ENCODE assay signal across 23 cellular contexts in the genomic region with DNA sequence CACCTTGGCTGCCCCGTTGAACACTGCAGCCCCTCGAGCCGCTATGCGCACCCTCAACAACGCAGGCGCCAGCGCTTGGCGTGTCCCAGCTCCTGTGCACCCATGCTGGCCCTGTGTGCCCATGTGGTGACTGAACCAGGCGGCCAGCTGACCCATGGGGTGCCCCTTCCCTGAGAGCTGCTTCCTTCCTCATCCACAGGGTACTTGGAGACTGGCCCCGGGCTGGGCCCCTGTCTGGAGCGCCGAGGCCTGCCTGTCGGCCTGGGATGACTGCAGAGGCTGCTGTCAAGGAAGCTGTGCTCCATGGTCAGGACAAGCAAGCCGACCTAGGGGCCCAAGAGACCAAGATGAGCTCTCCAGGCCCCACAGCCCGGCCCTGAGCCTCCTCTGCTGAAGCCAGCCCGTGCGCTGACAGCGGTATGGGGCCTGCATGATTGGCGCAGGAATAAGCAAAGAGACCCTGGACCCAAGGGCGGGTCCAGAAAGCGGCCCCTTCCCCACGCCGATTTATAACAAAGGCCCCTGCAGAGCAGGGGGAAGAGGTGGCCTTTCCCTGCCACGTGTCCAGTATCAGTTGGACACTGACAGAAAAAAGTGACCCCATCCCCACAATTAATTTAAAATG. TPM values are rescaled to one million over a fixed set of nuclear protein-coding genes. Genes with fewer than 3 reads are reported as not detected.
"Had no signal": no experiment of that assay in that cellular context is flagged by ENCODE, and none has a peak within 500 bp of the region (broad histone marks: within the 10 kb centered on the region; RNA-seq: fewer than 3 reads in every experiment).

No MANE protein-coding gene starts in this region.

- H3K27ac Mint-ChIP-seq: activated naive CD4-positive, alpha-beta T cell treated with anti-CD3 and anti-CD28 coated beads, Interleukin-2, amount 10 ng/mL, durations not matched to agents 7 days and 5 days; activated naive CD8-positive, alpha-beta T cell treated with anti-CD3 and anti-CD28 coated beads, Interleukin-2, amount 50 U/mL, for 24 hours; immature natural killer cell; naive thymus-derived CD4-positive, alpha-beta T cell had no signal

- H3K9me3 ChIP-seq: breast epithelium, gastrocnemius medialis, heart left ventricle, pancreas, tibial nerve had no signal

- H3K4me1 ChIP-seq: breast epithelium, pancreas had no signal

- H3K9me3 Mint-ChIP-seq: activated naive CD4-positive, alpha-beta T cell treated with anti-CD3 and anti-CD28 coated beads, Interleukin-2, amount 10 ng/mL, durations not matched to agents 7 days and 5 days; activated naive CD8-positive, alpha-beta T cell treated with anti-CD3 and anti-CD28 coated beads, Interleukin-2, amount 50 U/mL, for 24 hours; immature natural killer cell; naive thymus-derived CD4-positive, alpha-beta T cell had no signal

- ATAC-seq: activated naive CD8-positive, alpha-beta T cell treated with anti-CD3 and anti-CD28 coated beads, Interleukin-2, amount 50 U/mL, for 24 hours; esophagus mucosa; gastrocnemius medialis; naive thymus-derived CD4-positive, alpha-beta T cell had no signal

- H3K4me3 Mint-ChIP-seq: activated naive CD4-positive, alpha-beta T cell treated with anti-CD3 and anti-CD28 coated beads, Interleukin-2, amount 10 ng/mL, durations not matched to agents 7 days and 5 days; activated naive CD8-positive, alpha-beta T cell treated with anti-CD3 and anti-CD28 coated beads, Interleukin-2, amount 50 U/mL, for 24 hours; immature natural killer cell; naive thymus-derived CD4-positive, alpha-beta T cell had no signal

- H3K36me3 ChIP-seq: breast epithelium, gastrocnemius medialis, heart left ventricle, pancreas, tibial nerve, WERI-Rb-1 had no signal

- H3K4me1 Mint-ChIP-seq: activated naive CD4-positive, alpha-beta T cell treated with anti-CD3 and anti-CD28 coated beads, Interleukin-2, amount 10 ng/mL, durations not matched to agents 7 days and 5 days; activated naive CD8-positive, alpha-beta T cell treated with anti-CD3 and anti-CD28 coated beads, Interleukin-2, amount 50 U/mL, for 24 hours; immature natural killer cell had no signal

- DNase-seq: activated CD4-positive, alpha-beta T cell treated with anti-CD3 and anti-CD28 coated beads for 1 hour; activated CD8-positive, alpha-beta memory T cell treated with anti-CD3 and anti-CD28 coated beads for 24 hours; activated CD8-positive, alpha-beta memory T cell treated with anti-CD3 and anti-CD28 coated beads, Interleukin-2, amount 50 U/mL, for 48 hours; activated effector memory CD4-positive, alpha-beta T cell treated with Interleukin-2 at 50 U/mL for 16 hours; activated naive CD4-positive, alpha-beta T cell treated with anti-CD3 and anti-CD28 coated beads, Interleukin-2, amount 10 ng/mL, durations not matched to agents 7 days and 5 days; activated naive CD8-positive, alpha-beta T cell treated with anti-CD3 and anti-CD28 coated beads, Interleukin-2, amount 50 U/mL, for 24 hours; activated T-cell treated with anti-CD3 and anti-CD28 coated beads, Interleukin-2, amount 50 U/mL, for 48 hours; effector CD4-positive, alpha-beta T cell; gastrocnemius medialis; heart left ventricle; immature natural killer cell; mesenchymal stem cell; naive thymus-derived CD4-positive, alpha-beta T cell; stimulated activated CD4-positive, alpha-beta T cell treated with anti-CD3 and anti-CD28 coated beads, Interleukin-12 subunit alpha, Interleukin-12 subunit beta, amount 100 ng/mL, for 4 hours; stimulated activated CD4-positive, alpha-beta T cell treated with anti-CD3 and anti-CD28 coated beads, Interleukin-1b, Interleukin-23, amount 100 ng/mL, for 48 hours; stimulated activated naive CD4-positive, alpha-beta T cell treated with Interleukin-2 at 50 U/mL for 16 hours; WERI-Rb-1 had no signal

- H3K36me3 Mint-ChIP-seq: activated naive CD4-positive, alpha-beta T cell treated with anti-CD3 and anti-CD28 coated beads, Interleukin-2, amount 10 ng/mL, durations not matched to agents 7 days and 5 days; immature natural killer cell; naive thymus-derived CD4-positive, alpha-beta T cell had no signal

- H3K4me3 ChIP-seq: breast epithelium, coronary artery, gastrocnemius medialis, heart left ventricle, pancreas, SK-N-MC, tibial nerve had no signal

- H3K27ac ChIP-seq: pancreas, SK-N-MC, WERI-Rb-1 had no signal

- H3K27me3 ChIP-seq: gastrocnemius medialis, heart left ventricle, pancreas, tibial nerve had no signal

RNA-seq across cellular contexts. Expression of a gene that starts 21.6 kb away (rescaled TPM):
- polyA plus RNA-seq: naive thymus-derived CD4-positive, alpha-beta T cell had no signal
